1 cellular context compared by ENCODE assay signal in genomic region chr2:28894470-28895188, GRCh38.
TF ChIP-seq lines count a peak whose summit lies in the region.

A gene with protein sequence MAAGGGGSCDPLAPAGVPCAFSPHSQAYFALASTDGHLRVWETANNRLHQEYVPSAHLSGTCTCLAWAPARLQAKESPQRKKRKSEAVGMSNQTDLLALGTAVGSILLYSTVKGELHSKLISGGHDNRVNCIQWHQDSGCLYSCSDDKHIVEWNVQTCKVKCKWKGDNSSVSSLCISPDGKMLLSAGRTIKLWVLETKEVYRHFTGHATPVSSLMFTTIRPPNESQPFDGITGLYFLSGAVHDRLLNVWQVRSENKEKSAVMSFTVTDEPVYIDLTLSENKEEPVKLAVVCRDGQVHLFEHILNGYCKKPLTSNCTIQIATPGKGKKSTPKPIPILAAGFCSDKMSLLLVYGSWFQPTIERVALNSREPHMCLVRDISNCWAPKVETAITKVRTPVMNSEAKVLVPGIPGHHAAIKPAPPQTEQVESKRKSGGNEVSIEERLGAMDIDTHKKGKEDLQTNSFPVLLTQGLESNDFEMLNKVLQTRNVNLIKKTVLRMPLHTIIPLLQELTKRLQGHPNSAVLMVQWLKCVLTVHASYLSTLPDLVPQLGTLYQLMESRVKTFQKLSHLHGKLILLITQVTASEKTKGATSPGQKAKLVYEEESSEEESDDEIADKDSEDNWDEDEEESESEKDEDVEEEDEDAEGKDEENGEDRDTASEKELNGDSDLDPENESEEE (plus strand): TSS chr2:28894667. CDS start chr2:28894699, 32 bp downstream.

TF ChIP-seq in WTC11, 78 proteins besides CTCF, POLR2A, EP300 and RAD21 (continued from another document):
- TF ChIP-seq, protein P1, sequence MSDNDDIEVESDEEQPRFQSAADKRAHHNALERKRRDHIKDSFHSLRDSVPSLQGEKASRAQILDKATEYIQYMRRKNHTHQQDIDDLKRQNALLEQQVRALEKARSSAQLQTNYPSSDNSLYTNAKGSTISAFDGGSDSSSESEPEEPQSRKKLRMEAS (CRISPR knock-in tag; IDR thresholded peaks at IDR 0.05), result peak; percentile 99
- TF ChIP-seq IRF2 (CRISPR knock-in tag; IDR thresholded peaks at IDR 0.05; ENCODE audit: borderline replicate concordance, low read depth) (no peak), ATF2 (CRISPR knock-in tag; IDR thresholded peaks at IDR 0.05; ENCODE audit: borderline replicate concordance, low read depth) (no peak), TEAD4 (CRISPR knock-in tag; IDR thresholded peaks at IDR 0.05) (0 out of 2 replicates have a peak, but pooled peaks have one; percentile 62), ETV6 (CRISPR knock-in tag; IDR thresholded peaks at IDR 0.05) (peak; percentile 86), FOXK1 (CRISPR knock-in tag; IDR thresholded peaks at IDR 0.05) (peak; percentile 77; the same call in 1 of the 2 replicates), STAT6 (CRISPR knock-in tag; conservative IDR thresholded peaks at IDR 0.05; ENCODE audit: low read depth) (no peak), USF2 (CRISPR knock-in tag; IDR thresholded peaks at IDR 0.05) (peak; percentile 92), ELF4 (CRISPR knock-in tag; IDR thresholded peaks at IDR 0.05; ENCODE audit: low read depth) (0 out of 2 replicates have a peak, but pooled peaks have one; percentile 49), RELA (CRISPR knock-in tag; IDR thresholded peaks at IDR 0.05; ENCODE audit: borderline replicate concordance) (no peak), NR1H2 (CRISPR knock-in tag; IDR thresholded peaks at IDR 0.05) (no peak), ARID4B (CRISPR knock-in tag; IDR thresholded peaks at IDR 0.05; ENCODE audit: borderline replicate concordance) (peak; percentile 95), JAZF1 (CRISPR knock-in tag; IDR thresholded peaks at IDR 0.05) (no peak), MYBL2 (CRISPR knock-in tag; IDR thresholded peaks at IDR 0.05) (peak; percentile 84), GTF2I (CRISPR knock-in tag; conservative IDR thresholded peaks at IDR 0.05) (no peak), NFATC4 (CRISPR knock-in tag; IDR thresholded peaks at IDR 0.05) (no peak), JUN (CRISPR knock-in tag; IDR thresholded peaks at IDR 0.05) (peak; percentile 84), ZNF281 (CRISPR knock-in tag; IDR thresholded peaks at IDR 0.05) (no peak), TEAD1 (CRISPR knock-in tag; IDR thresholded peaks at IDR 0.05) (peak; percentile 92; the same call in 1 of the 2 replicates), E2F5 (CRISPR knock-in tag; IDR thresholded peaks at IDR 0.05) (0 out of 2 replicates have a peak, but pooled peaks have one; percentile 70), CREM (CRISPR knock-in tag; IDR thresholded peaks at IDR 0.05) (peak; percentile 81), E2F1 (CRISPR knock-in tag; IDR thresholded peaks at IDR 0.05) (0 out of 2 replicates have a peak, but pooled peaks have one; percentile 42), ZBTB21 (CRISPR knock-in tag; IDR thresholded peaks at IDR 0.05; ENCODE audit: borderline replicate concordance) (peak; percentile 82; the same call in 1 of the 2 replicates)
- TF ChIP-seq, protein P2, sequence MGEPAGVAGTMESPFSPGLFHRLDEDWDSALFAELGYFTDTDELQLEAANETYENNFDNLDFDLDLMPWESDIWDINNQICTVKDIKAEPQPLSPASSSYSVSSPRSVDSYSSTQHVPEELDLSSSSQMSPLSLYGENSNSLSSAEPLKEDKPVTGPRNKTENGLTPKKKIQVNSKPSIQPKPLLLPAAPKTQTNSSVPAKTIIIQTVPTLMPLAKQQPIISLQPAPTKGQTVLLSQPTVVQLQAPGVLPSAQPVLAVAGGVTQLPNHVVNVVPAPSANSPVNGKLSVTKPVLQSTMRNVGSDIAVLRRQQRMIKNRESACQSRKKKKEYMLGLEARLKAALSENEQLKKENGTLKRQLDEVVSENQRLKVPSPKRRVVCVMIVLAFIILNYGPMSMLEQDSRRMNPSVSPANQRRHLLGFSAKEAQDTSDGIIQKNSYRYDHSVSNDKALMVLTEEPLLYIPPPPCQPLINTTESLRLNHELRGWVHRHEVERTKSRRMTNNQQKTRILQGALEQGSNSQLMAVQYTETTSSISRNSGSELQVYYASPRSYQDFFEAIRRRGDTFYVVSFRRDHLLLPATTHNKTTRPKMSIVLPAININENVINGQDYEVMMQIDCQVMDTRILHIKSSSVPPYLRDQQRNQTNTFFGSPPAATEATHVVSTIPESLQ (CRISPR knock-in tag; IDR thresholded peaks at IDR 0.05), result no peak
- TF ChIP-seq, protein P3, sequence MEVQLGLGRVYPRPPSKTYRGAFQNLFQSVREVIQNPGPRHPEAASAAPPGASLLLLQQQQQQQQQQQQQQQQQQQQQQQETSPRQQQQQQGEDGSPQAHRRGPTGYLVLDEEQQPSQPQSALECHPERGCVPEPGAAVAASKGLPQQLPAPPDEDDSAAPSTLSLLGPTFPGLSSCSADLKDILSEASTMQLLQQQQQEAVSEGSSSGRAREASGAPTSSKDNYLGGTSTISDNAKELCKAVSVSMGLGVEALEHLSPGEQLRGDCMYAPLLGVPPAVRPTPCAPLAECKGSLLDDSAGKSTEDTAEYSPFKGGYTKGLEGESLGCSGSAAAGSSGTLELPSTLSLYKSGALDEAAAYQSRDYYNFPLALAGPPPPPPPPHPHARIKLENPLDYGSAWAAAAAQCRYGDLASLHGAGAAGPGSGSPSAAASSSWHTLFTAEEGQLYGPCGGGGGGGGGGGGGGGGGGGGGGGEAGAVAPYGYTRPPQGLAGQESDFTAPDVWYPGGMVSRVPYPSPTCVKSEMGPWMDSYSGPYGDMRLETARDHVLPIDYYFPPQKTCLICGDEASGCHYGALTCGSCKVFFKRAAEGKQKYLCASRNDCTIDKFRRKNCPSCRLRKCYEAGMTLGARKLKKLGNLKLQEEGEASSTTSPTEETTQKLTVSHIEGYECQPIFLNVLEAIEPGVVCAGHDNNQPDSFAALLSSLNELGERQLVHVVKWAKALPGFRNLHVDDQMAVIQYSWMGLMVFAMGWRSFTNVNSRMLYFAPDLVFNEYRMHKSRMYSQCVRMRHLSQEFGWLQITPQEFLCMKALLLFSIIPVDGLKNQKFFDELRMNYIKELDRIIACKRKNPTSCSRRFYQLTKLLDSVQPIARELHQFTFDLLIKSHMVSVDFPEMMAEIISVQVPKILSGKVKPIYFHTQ (CRISPR knock-in tag; IDR thresholded peaks at IDR 0.05), result no peak
- TF ChIP-seq, protein P4, sequence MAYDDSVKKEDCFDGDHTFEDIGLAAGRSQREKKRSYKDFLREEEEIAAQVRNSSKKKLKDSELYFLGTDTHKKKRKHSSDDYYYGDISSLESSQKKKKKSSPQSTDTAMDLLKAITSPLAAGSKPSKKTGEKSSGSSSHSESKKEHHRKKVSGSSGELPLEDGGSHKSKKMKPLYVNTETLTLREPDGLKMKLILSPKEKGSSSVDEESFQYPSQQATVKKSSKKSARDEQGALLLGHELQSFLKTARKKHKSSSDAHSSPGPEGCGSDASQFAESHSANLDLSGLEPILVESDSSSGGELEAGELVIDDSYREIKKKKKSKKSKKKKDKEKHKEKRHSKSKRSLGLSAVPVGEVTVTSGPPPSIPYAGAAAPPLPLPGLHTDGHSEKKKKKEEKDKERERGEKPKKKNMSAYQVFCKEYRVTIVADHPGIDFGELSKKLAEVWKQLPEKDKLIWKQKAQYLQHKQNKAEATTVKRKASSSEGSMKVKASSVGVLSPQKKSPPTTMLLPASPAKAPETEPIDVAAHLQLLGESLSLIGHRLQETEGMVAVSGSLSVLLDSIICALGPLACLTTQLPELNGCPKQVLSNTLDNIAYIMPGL (CRISPR knock-in tag; IDR thresholded peaks at IDR 0.05), result peak; percentile 72
TF ChIP-seq in WTC11: peak in this region for 29.
